Comparison of ENCODE assay signal across 8 cellular contexts in the genomic region with DNA sequence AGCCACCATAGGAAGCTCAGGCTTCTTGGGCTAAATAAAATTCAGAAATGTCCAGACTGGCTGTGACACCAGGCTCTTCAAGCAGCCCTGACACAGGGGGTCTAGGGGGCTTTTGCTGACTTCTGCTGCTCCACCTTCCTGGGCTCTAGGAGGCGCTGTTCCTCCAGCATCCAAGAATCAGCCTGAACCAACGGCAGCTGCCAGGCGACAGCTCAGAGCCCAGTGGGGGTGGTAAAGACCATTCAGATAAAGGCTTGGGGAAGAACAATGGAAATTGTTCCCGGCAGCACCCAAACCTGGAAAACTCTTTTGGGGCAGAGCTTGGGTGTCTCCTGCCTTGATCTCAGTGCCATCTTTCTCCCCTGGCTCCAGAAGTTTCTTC. TPM values are rescaled to one million over a fixed set of nuclear protein-coding genes. Genes with fewer than 3 reads are reported as not detected.
DNase-seq lines count a peak whose midpoint lies in the region; ATAC-seq, FAIRE-seq and TF ChIP-seq lines count a peak whose summit lies in the region.

No MANE protein-coding gene starts in this region.

- no peaks in the 10 kb centered on the region for H3K27me3 Mint-ChIP-seq in activated CD8-positive, alpha-beta memory T cell treated with anti-CD3 and anti-CD28 coated beads, Interleukin-2, amount 10 ng/mL, durations not matched to agents 7 days and 5 days
- peaks cover 4% of the 10 kb centered on the region for H3K27me3 Mint-ChIP-seq in progenitor cell of endocrine pancreas

- no peaks in the 10 kb centered on the region for H3F3A ChIP-seq in DOHH2 (ENCODE audit: control insufficient read depth, insufficient read depth)

- H3K9me3 ChIP-seq in DOHH2 (ENCODE audit: control insufficient read depth, insufficient read depth, low read length): no peaks in the 10 kb centered on the region
- H3K9me3 ChIP-seq in small intestine (ENCODE audit: control insufficient read depth, low read depth): no peaks in the 10 kb centered on the region

- no peak overlapping the region for H3K4me3 ChIP-seq in DOHH2 (ENCODE audit: low read length)
- no peak overlapping the region for H3K4me3 ChIP-seq in fibroblast of mammary gland (ENCODE audit: control insufficient read depth, low read depth, low read length)
- no peak overlapping the region for H3K4me3 ChIP-seq in small intestine (ENCODE audit: low read depth in 1 of 2, low read length in 2 of 2)

- H3K27ac ChIP-seq in DOHH2 (ENCODE audit: low read depth, low read length) (no peak overlapping the region), small intestine (ENCODE audit: low read depth in 1 of 2, low read length in 1 of 2) (no peak overlapping the region)

- no peaks in the 10 kb centered on the region for H3K9me2 ChIP-seq in DOHH2 (replicated peaks; ENCODE audit: control insufficient read depth, low read length)

- H3K27me3 ChIP-seq in DOHH2 (ENCODE audit: control insufficient read depth, low read length) (peaks cover 10% of the 10 kb centered on the region; the same call in 1 of the 2 replicates), small intestine (ENCODE audit: control insufficient read depth in 2 of 2, insufficient read depth in 2 of 2, low read length in 2 of 2) (no peaks in the 10 kb centered on the region)

- H3K4me2 ChIP-seq in DOHH2 (ENCODE audit: low read length): no peak overlapping the region

- H3K27ac Mint-ChIP-seq in activated CD8-positive, alpha-beta memory T cell treated with anti-CD3 and anti-CD28 coated beads, Interleukin-2, amount 10 ng/mL, durations not matched to agents 7 days and 5 days: no peak overlapping the region
- no peak overlapping the region for H3K27ac Mint-ChIP-seq in progenitor cell of endocrine pancreas

- H3K9me3 Mint-ChIP-seq in activated CD8-positive, alpha-beta memory T cell treated with anti-CD3 and anti-CD28 coated beads, Interleukin-2, amount 10 ng/mL, durations not matched to agents 7 days and 5 days (ENCODE audit: low read depth): peaks cover 2% of the 10 kb centered on the region
- H3K9me3 Mint-ChIP-seq in progenitor cell of endocrine pancreas (ENCODE audit: low read depth): no peaks in the 10 kb centered on the region

- peak; percentile 82 for TF ChIP-seq CTCF in DOHH2 (IDR thresholded peaks at IDR 0.05; ENCODE audit: low read depth, low read length, poor library complexity, severe bottlenecking)
- TF ChIP-seq CTCF in fibroblast of mammary gland (conservative IDR thresholded peaks at IDR 0.05; ENCODE audit: control insufficient read depth, insufficient read depth, low read depth, low read length): peak; percentile 51
- TF ChIP-seq CTCF in progenitor cell of endocrine pancreas (IDR thresholded peaks at IDR 0.05; ENCODE audit: unreplicated experiment): peak; percentile 57

- H3K4me1 Mint-ChIP-seq in activated CD8-positive, alpha-beta memory T cell treated with anti-CD3 and anti-CD28 coated beads, Interleukin-2, amount 10 ng/mL, durations not matched to agents 7 days and 5 days: peaks cover 34% of the 10 kb centered on the region
- no peaks in the 10 kb centered on the region for H3K4me1 Mint-ChIP-seq in progenitor cell of endocrine pancreas (ENCODE audit: low read depth)

- 5 to 23% (median 13%) methylated on average over 4 of the region's 4 CpGs for WGBS in small intestine, 3 donors

- CTCF ChIA-PET in activated CD8-positive, alpha-beta memory T cell treated with anti-CD3 and anti-CD28 coated beads, Interleukin-2, amount 10 ng/mL, durations not matched to agents 7 days and 5 days (lab: Charles Lee): interaction anchor here (0.8 to 5.0 kb wide), 47 partner anchors 9 to 637 kb away, joined by 3 to 57 read pairs (median 7); a partner anchor contains a TSS

- no peak overlapping the region for H3K4me3 Mint-ChIP-seq in activated CD8-positive, alpha-beta memory T cell treated with anti-CD3 and anti-CD28 coated beads, Interleukin-2, amount 10 ng/mL, durations not matched to agents 7 days and 5 days
- no peak overlapping the region for H3K4me3 Mint-ChIP-seq in progenitor cell of endocrine pancreas (ENCODE audit: low read depth)

- H3K36me3 Mint-ChIP-seq in activated CD8-positive, alpha-beta memory T cell treated with anti-CD3 and anti-CD28 coated beads, Interleukin-2, amount 10 ng/mL, durations not matched to agents 7 days and 5 days: peaks cover 6% of the 10 kb centered on the region
- H3K36me3 Mint-ChIP-seq in progenitor cell of endocrine pancreas (ENCODE audit: insufficient read depth): no peaks in the 10 kb centered on the region

- ATAC-seq in activated CD8-positive, alpha-beta memory T cell treated with anti-CD3 and anti-CD28 coated beads, Interleukin-2, amount 10 ng/mL, durations not matched to agents 7 days and 5 days: peak; percentile 71
- no peak for ATAC-seq in HG03378 (IDR thresholded peaks at IDR 0.05; ENCODE audit: unreplicated experiment)

- no peaks in the 10 kb centered on the region for H3K79me2 ChIP-seq in DOHH2 (ENCODE audit: control insufficient read depth, low read length)

- no peak for FAIRE-seq in small intestine (lab: Jason Lieb, UNC)

- H3K4me1 ChIP-seq in DOHH2 (ENCODE audit: control insufficient read depth, low read length) (no peaks in the 10 kb centered on the region), small intestine (ENCODE audit: control insufficient read depth in 2 of 2, insufficient read depth in 1 of 2, low read depth in 1 of 2, low read length in 1 of 2) (no peaks in the 10 kb centered on the region)

- DNase-seq in NAMALWA (ENCODE audit: low spot score): peak; percentile 56
- peak; percentile 81 for DNase-seq in activated CD8-positive, alpha-beta memory T cell treated with anti-CD3 and anti-CD28 coated beads, Interleukin-2, amount 10 ng/mL, durations not matched to agents 7 days and 5 days
- peak; percentile 30 for DNase-seq in fibroblast of mammary gland (ENCODE audit: low read depth)
- DNase-seq in progenitor cell of endocrine pancreas (ENCODE audit: low spot score, unreplicated experiment): no peak
- DNase-seq in HuH-7.5 (ENCODE audit: low spot score): no peak
- no peak for DNase-seq in small intestine

- no peaks in the 10 kb centered on the region for H4K20me1 ChIP-seq in DOHH2 (ENCODE audit: control insufficient read depth, insufficient read depth, low read depth, low read length)

- H3K36me3 ChIP-seq in DOHH2 (ENCODE audit: control insufficient read depth, low read length) (no peaks in the 10 kb centered on the region), small intestine (ENCODE audit: control insufficient read depth in 2 of 2, insufficient read depth in 2 of 2, low read length in 2 of 2) (no peaks in the 10 kb centered on the region)

RNA-seq across cellular contexts. Expression of a gene that starts 21.6 kb away (rescaled TPM):
- total RNA-seq in activated CD8-positive, alpha-beta memory T cell treated with anti-CD3 and anti-CD28 coated beads, Interleukin-2, amount 10 ng/mL, durations not matched to agents 7 days and 5 days: 100 to 1,000 TPM; 157 to 255 TPM
- not detected in 2 replicates for total RNA-seq in progenitor cell of endocrine pancreas
- polyA plus RNA-seq in small intestine: 10 to 100 TPM in 1 of 3 donors, 1 to 10 TPM in 2; 1.8 to 17.0 (median 4.1) TPM

RNA-seq across cellular contexts. Expression of a gene that starts 41.8 kb away (rescaled TPM):
- total RNA-seq in activated CD8-positive, alpha-beta memory T cell treated with anti-CD3 and anti-CD28 coated beads, Interleukin-2, amount 10 ng/mL, durations not matched to agents 7 days and 5 days: 10 to 100 TPM; 22.5 to 28.6 TPM
- 232 and 236 TPM in 2 replicates for total RNA-seq in progenitor cell of endocrine pancreas
- 10 to 100 TPM; 11.6 to 38.9 (median 14.1) TPM for polyA plus RNA-seq in small intestine

Comparison
In these comparisons a context has a peak if more than half of its experiments do, and no peak if none do; other contexts are left out.
1. DNase-seq: peak in NAMALWA (single experiment), activated CD8-positive, alpha-beta memory T cell treated with anti-CD3 and anti-CD28 coated beads, Interleukin-2, amount 10 ng/mL, durations not matched to agents 7 days and 5 days (single experiment) and fibroblast of mammary gland (single experiment); none in progenitor cell of endocrine pancreas (single experiment), HuH-7.5 (single experiment) and small intestine (single experiment).
2. RNA of a gene that starts 21.6 kb away (total RNA-seq): 157 to 255 TPM in activated CD8-positive, alpha-beta memory T cell treated with anti-CD3 and anti-CD28 coated beads, Interleukin-2, amount 10 ng/mL, durations not matched to agents 7 days and 5 days; not detected in progenitor cell of endocrine pancreas; every median in the first group is over 100 times any median in the second.
3. Peak in every context shown above with its lines, with median percentiles within 50 percentile points of each other: CTCF ChIP-seq.